Comparison of ENCODE assay signal across 2 cellular contexts in the genomic region with DNA sequence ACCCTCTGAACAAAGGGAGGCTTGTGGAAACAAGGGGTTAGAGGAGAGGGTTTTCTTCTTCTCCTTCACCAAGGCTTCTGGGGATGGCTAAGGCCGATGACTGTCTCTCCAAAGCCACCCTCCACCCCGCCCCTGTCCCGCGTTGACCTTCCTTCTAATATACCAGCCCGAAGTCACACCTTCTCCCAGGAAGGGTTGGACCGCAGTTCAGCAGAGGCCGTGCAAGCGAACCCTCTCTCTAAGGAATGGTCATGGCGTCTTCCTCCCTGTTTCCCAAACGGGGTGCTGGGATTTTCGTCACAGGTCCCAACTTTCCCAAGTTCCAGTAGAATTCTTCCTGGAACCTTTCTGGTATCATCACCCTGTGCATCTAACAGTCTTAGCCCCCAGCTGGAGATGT.
TF ChIP-seq lines count a peak whose summit lies in the region.

No MANE protein-coding gene starts in this region.

TF ChIP-seq in IMR-90, 13 proteins besides CTCF, POLR2A, EP300 and RAD21:
- TF ChIP-seq MAFK (IDR thresholded peaks at IDR 0.05; ENCODE audit: low read depth, low read length) = no peak
- no peak for TF ChIP-seq NFE2L2 (IDR thresholded peaks at IDR 0.05; ENCODE audit: low read depth, low read length)
- no peak for TF ChIP-seq BHLHE40 (IDR thresholded peaks at IDR 0.05; ENCODE audit: low read depth, low read length)
- TF ChIP-seq, protein P1, sequence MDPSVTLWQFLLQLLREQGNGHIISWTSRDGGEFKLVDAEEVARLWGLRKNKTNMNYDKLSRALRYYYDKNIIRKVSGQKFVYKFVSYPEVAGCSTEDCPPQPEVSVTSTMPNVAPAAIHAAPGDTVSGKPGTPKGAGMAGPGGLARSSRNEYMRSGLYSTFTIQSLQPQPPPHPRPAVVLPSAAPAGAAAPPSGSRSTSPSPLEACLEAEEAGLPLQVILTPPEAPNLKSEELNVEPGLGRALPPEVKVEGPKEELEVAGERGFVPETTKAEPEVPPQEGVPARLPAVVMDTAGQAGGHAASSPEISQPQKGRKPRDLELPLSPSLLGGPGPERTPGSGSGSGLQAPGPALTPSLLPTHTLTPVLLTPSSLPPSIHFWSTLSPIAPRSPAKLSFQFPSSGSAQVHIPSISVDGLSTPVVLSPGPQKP (IDR thresholded peaks at IDR 0.05; ENCODE audit: borderline replicate concordance, low read depth, low read length) = no peak
- TF ChIP-seq MXI1 (IDR thresholded peaks at IDR 0.05; ENCODE audit: borderline replicate concordance, low read depth, low read length) = no peak
- no peak for TF ChIP-seq CHD1 (IDR thresholded peaks at IDR 0.05; ENCODE audit: low read depth, low read length)
- TF ChIP-seq RCOR1 (IDR thresholded peaks at IDR 0.05; ENCODE audit: insufficient replicate concordance, low read length) = no peak

TF ChIP-seq in H1, 55 proteins besides CTCF, POLR2A, EP300 and RAD21:
- TF ChIP-seq EZH2 (IDR thresholded peaks at IDR 0.05; ENCODE audit: low read depth, low read length, severe bottlenecking) (no peak), SIX5 (IDR thresholded peaks at IDR 0.05; ENCODE audit: low read depth, low read length) (no peak), SIRT6 (IDR thresholded peaks at IDR 0.05; ENCODE audit: low read length) (no peak), FOSL1 (IDR thresholded peaks at IDR 0.05; ENCODE audit: insufficient read depth, low read depth, low read length) (no peak)
